ENCODE assay signal across 19 cellular contexts in the genomic region with DNA sequence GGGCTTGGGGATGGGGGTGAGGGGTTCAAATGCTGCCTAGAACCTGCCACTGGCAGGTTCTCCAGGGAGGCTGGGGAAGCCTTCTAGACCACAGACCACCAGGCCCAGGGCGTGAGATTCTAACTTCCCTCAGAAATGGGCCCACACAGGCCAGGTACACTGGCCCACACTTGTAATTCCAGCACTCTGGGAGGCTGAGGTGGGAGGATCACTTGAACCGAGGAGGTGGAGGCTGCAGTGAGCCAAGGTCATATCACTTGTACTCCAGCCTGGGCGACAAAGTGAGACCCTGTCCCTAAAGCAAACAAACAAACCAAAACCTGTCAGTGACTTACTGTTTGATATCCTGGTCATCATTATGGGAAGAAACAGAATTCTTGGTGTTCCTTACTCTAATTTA. TPM values are rescaled to one million over a fixed set of nuclear protein-coding genes. Genes with fewer than 3 reads are reported as not detected.
DNase-seq lines count a peak whose midpoint lies in the region; ATAC-seq and TF ChIP-seq lines count a peak whose summit lies in the region.
"Had no signal": no experiment of that assay in that cellular context is flagged by ENCODE, and none has a peak within 500 bp of the region (broad histone marks: within the 10 kb centered on the region; RNA-seq: fewer than 3 reads in every experiment).

No MANE protein-coding gene starts in this region.

- peak overlapping the region; percentile 16 for H3K18ac ChIP-seq in neuronal stem cell (ENCODE audit: low read length)

- H3K27ac ChIP-seq in neuronal stem cell (replicated peaks; ENCODE audit: low read length) (no peak overlapping the region), suprapubic skin (peak overlapping the region; percentile 46)
- H3K27ac ChIP-seq: KMS-11 had no signal

- peaks cover 0 to 7% (median 0%) of the 10 kb centered on the region in 3 experiments for H3K27me3 ChIP-seq in neuronal stem cell (ENCODE audit: control insufficient read depth in 3 of 3, insufficient read depth in 3 of 3, low read depth in 1 of 3, low read length in 3 of 3)
- no peaks in the 10 kb centered on the region for H3K27me3 ChIP-seq in suprapubic skin
- H3K27me3 ChIP-seq: BE2C had no signal

- no peak overlapping the region for H2BK12ac ChIP-seq in neuronal stem cell (ENCODE audit: low read length)

- H3K4me2 ChIP-seq in neuronal stem cell (ENCODE audit: insufficient read depth, low read length, poor library complexity, severe bottlenecking), result no peak overlapping the region
- H3K4me2 ChIP-seq: KMS-11, SK-N-SH had no signal

- H3K36me3 ChIP-seq in neuronal stem cell (replicated peaks in 1 of 2; ENCODE audit: control insufficient read depth in 2 of 2, insufficient read depth in 2 of 2, low read length in 2 of 2) (no peaks in the 10 kb centered on the region), suprapubic skin (no peaks in the 10 kb centered on the region)
- H3K36me3 ChIP-seq: BE2C had no signal

- H3K4me3 ChIP-seq in neuronal stem cell (ENCODE audit: low read length in 2 of 2) (no peak overlapping the region), suprapubic skin (no peak overlapping the region)

- no peak overlapping the region for H2BK120ac ChIP-seq in neuronal stem cell (ENCODE audit: low read depth, low read length)

- H3K79me1 ChIP-seq in neuronal stem cell (ENCODE audit: low read depth, low read length), result no peaks in the 10 kb centered on the region

- peak overlapping the region; percentile 6 to 32 for H3K27ac Mint-ChIP-seq in stimulated activated naive CD8-positive, alpha-beta T cell treated with anti-CD3 and anti-CD28 coated beads, Interleukin-15, amount 100 ng/mL, for 72 hours
- H3K27ac Mint-ChIP-seq: IgD-negative memory B cell had no signal

- no peak for DNase-seq in stimulated activated naive CD8-positive, alpha-beta T cell treated with anti-CD3 and anti-CD28 coated beads, Interleukin-15, amount 100 ng/mL, for 72 hours
- no peak for DNase-seq in stimulated activated naive CD8-positive, alpha-beta T cell treated with anti-CD3 and anti-CD28 coated beads, Interleukin-15, Interleukin-2, amounts not matched to agents 100 U/mL and 50 U/mL, for 24 hours
- DNase-seq in neuronal stem cell (ENCODE audit: low spot score) (no peak), suprapubic skin (ENCODE audit: low spot score in 2 of 2) (no peak), NCI-H526 (lab: John Stamatoyannopoulos, UW) (no peak)
- DNase-seq: 8988T, ACHN, DMS153, DND-41, MM.1S, NCI-H1417, NCI-H2029 treated with DMSO at 0.1 percent for 48 hours, NCI-H446 treated with DMSO at 0.1 percent for 48 hours, SK-N-SH had no signal

- no peak overlapping the region for H3K14ac ChIP-seq in neuronal stem cell (ENCODE audit: low read length)

- no peak overlapping the region for H3K9ac ChIP-seq in neuronal stem cell (ENCODE audit: low read depth, low read length, poor library complexity)
- H3K9ac ChIP-seq: KMS-11, SK-N-SH had no signal

- TF ChIP-seq EP300 in suprapubic skin (IDR thresholded peaks at IDR 0.05), result no peak

- no peaks in the 10 kb centered on the region for H3K9me3 Mint-ChIP-seq in stimulated activated naive CD8-positive, alpha-beta T cell treated with anti-CD3 and anti-CD28 coated beads, Interleukin-15, amount 100 ng/mL, for 72 hours
- H3K9me3 Mint-ChIP-seq: IgD-negative memory B cell had no signal

- H3K27me3 Mint-ChIP-seq in stimulated activated naive CD8-positive, alpha-beta T cell treated with anti-CD3 and anti-CD28 coated beads, Interleukin-15, amount 100 ng/mL, for 72 hours, result no peaks in the 10 kb centered on the region

- H3K4me3 Mint-ChIP-seq in stimulated activated naive CD8-positive, alpha-beta T cell treated with anti-CD3 and anti-CD28 coated beads, Interleukin-15, amount 100 ng/mL, for 72 hours, result no peak overlapping the region
- H3K4me3 Mint-ChIP-seq: IgD-negative memory B cell had no signal

- H2BK15ac ChIP-seq in neuronal stem cell (ENCODE audit: low read length), result no peak overlapping the region

- H3K9me3 ChIP-seq in neuronal stem cell (replicated peaks in 1 of 2; ENCODE audit: control insufficient read depth in 2 of 2, insufficient read depth in 1 of 2, low read depth in 1 of 2, low read length in 2 of 2) (no peaks in the 10 kb centered on the region), suprapubic skin (no peaks in the 10 kb centered on the region)
- H3K9me3 ChIP-seq: BE2C, SK-N-SH had no signal

- ATAC-seq in stimulated activated naive CD8-positive, alpha-beta T cell treated with anti-CD3 and anti-CD28 coated beads, Interleukin-15, amount 100 ng/mL, for 72 hours, result no peak
- ATAC-seq in stimulated activated naive CD8-positive, alpha-beta T cell treated with anti-CD3 and anti-CD28 coated beads, Interleukin-15, Interleukin-2, amounts not matched to agents 100 U/mL and 50 U/mL, for 24 hours, result no peak
- ATAC-seq in HG03439 (IDR thresholded peaks at IDR 0.05; ENCODE audit: unreplicated experiment) (no peak), GM21390 (IDR thresholded peaks at IDR 0.05; ENCODE audit: unreplicated experiment) (no peak)

- no peak overlapping the region for H4K8ac ChIP-seq in neuronal stem cell (ENCODE audit: low read depth, low read length)

- no CpG with 5 or more reads among the region's 3 CpGs for WGBS in neuronal stem cell (ENCODE audit: extremely low coverage in 2 of 2, insufficient read length in 2 of 2, insufficient replicate concordance in 1 of 2), 2 donors
- WGBS in suprapubic skin, result 87% methylated on average over 3 of the region's 3 CpGs

- no peak overlapping the region for H4K91ac ChIP-seq in neuronal stem cell (ENCODE audit: low read depth, low read length, poor library complexity)

- TF ChIP-seq CTCF in suprapubic skin (IDR thresholded peaks at IDR 0.05), result no peak

- H2AFZ ChIP-seq in neuronal stem cell (ENCODE audit: low read length), result no peak overlapping the region

- H3K4ac ChIP-seq in neuronal stem cell (ENCODE audit: low read length), result no peak overlapping the region

- H3K4me1 ChIP-seq in neuronal stem cell (ENCODE audit: control insufficient read depth in 2 of 2, insufficient read depth in 1 of 2, low read depth in 1 of 2, low read length in 2 of 2) (peaks cover 16 to 34% of the 10 kb centered on the region in 2 donors), suprapubic skin (peaks cover 50% of the 10 kb centered on the region)

- peaks cover 14% of the 10 kb centered on the region for H3K4me1 Mint-ChIP-seq in stimulated activated naive CD8-positive, alpha-beta T cell treated with anti-CD3 and anti-CD28 coated beads, Interleukin-15, amount 100 ng/mL, for 72 hours
- H3K4me1 Mint-ChIP-seq: IgD-negative memory B cell had no signal

- no peak for TF ChIP-seq POLR2A in suprapubic skin (IDR thresholded peaks at IDR 0.05)

- H3K23ac ChIP-seq in neuronal stem cell (ENCODE audit: low read depth, low read length, poor library complexity), result no peak overlapping the region

- H2BK5ac ChIP-seq in neuronal stem cell (ENCODE audit: low read length), result no peak overlapping the region

- H2AK5ac ChIP-seq in neuronal stem cell (ENCODE audit: low read depth, low read length), result no peak overlapping the region

RNA-seq across cellular contexts. Expression of a gene that starts 31.7 kb away (rescaled TPM):
- 0.11 TPM for polyA plus RNA-seq in neuronal stem cell (2013, experiment 1 of 2)
- polyA plus RNA-seq in neuronal stem cell (2013, experiment 2 of 2), result 0.08 TPM
- total RNA-seq in suprapubic skin, result not detected
- polyA plus RNA-seq: IgD-negative memory B cell, SK-N-SH had no signal

RNA-seq across cellular contexts. Expression of a gene that starts 50.1 kb away (rescaled TPM):
- polyA plus RNA-seq in neuronal stem cell (2013, experiment 1 of 2), result 3.9 TPM
- 4.0 TPM for polyA plus RNA-seq in neuronal stem cell (2013, experiment 2 of 2)
- total RNA-seq in suprapubic skin, result 10 to 100 TPM in 3 of 4 donors, 1 to 10 TPM in 1; 6.4 to 34.7 (median 18.0) TPM
- polyA plus RNA-seq: IgD-negative memory B cell had no signal
